Comparison of ENCODE assay signal across 8 cellular contexts in the genomic region with DNA sequence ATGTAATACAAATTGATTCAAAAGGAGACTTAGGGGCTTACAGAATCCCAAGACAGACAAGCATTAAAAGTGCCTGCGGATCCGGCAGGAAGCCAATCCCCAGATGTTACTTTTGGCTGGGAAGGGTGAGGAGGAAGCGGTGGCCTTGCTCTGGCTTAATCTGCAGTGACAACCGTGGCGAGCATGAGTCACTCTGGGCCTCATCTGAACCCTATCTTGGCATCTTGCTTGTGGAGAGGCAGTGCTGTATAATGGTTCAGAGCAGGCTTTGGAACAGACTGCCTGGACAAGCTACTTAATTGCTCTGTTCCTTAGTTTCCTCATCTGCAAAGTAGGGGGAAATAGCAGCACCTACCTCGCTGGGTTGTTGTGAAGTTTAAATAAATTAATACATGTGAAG.
DNase-seq lines count a peak whose midpoint lies in the region; ATAC-seq and TF ChIP-seq lines count a peak whose summit lies in the region.

No MANE protein-coding gene starts in this region.

- H3K4me3 ChIP-seq in AG10803 (ENCODE audit: low read length) = no peak overlapping the region
- H3K4me3 ChIP-seq in left ventricle myocardium inferior = no peak overlapping the region

- no peaks in the 10 kb centered on the region for H3K36me3 ChIP-seq in left ventricle myocardium inferior

- H3K27ac ChIP-seq in left ventricle myocardium inferior (replicated peaks) = peak overlapping the region; percentile 50

- peaks cover 39% of the 10 kb centered on the region for H3K4me1 ChIP-seq in left ventricle myocardium inferior

- peaks cover 5% of the 10 kb centered on the region for H3K9me3 ChIP-seq in left ventricle myocardium inferior (replicated peaks)

- intact Hi-C loops in left ventricle myocardium inferior (cut with micrococcal nuclease) = no loop called here

- ATAC-seq in GM21723 (IDR thresholded peaks at IDR 0.05; ENCODE audit: unreplicated experiment) = no peak

- TF ChIP-seq CTCF in AG10803 (conservative IDR thresholded peaks at IDR 0.05; ENCODE audit: low read length) = no peak
- no peak for TF ChIP-seq CTCF in left ventricle myocardium inferior (IDR thresholded peaks at IDR 0.05; ENCODE audit: borderline replicate concordance)

- DNase-seq in AG10803 (ENCODE audit: low read depth) (peak; percentile 98), LHCN-M2 (ENCODE audit: low read depth) (peak; percentile 79), activated T-cell treated with anti-CD3 and anti-CD28 coated beads for 48 hours (ENCODE audit: low read depth) (peak; percentile 36), left ventricle myocardium inferior (peak; percentile 80), DMS114 treated with DMSO at 0.1 percent for 48 hours (lab: John Stamatoyannopoulos, UW; ENCODE audit: unreplicated experiment) (no peak), DMS153 treated with DMSO at 0.1 percent for 48 hours (lab: John Stamatoyannopoulos, UW; ENCODE audit: unreplicated experiment) (no peak)
- DNase-seq in stimulated activated CD8-positive, alpha-beta memory T cell treated with anti-CD3 and anti-CD28 coated beads, Interleukin-15, amount 100 ng/mL, for 48 hours (ENCODE audit: low read depth in 2 of 2) = peak; percentile 31 to 45

- H3K27me3 ChIP-seq in left ventricle myocardium inferior (ENCODE audit: low read depth) = no peaks in the 10 kb centered on the region

Comparison
In these comparisons a context has a peak if more than half of its experiments do, and no peak if none do; other contexts are left out.
1. DNase-seq: peak in AG10803 (single experiment), LHCN-M2 (single experiment), activated T-cell treated with anti-CD3 and anti-CD28 coated beads for 48 hours (single experiment), left ventricle myocardium inferior (single experiment) and stimulated activated CD8-positive, alpha-beta memory T cell treated with anti-CD3 and anti-CD28 coated beads, Interleukin-15, amount 100 ng/mL, for 48 hours (2 of 2); none in DMS114 treated with DMSO at 0.1 percent for 48 hours (single experiment) and DMS153 treated with DMSO at 0.1 percent for 48 hours (single experiment).